In the genomic region with DNA sequence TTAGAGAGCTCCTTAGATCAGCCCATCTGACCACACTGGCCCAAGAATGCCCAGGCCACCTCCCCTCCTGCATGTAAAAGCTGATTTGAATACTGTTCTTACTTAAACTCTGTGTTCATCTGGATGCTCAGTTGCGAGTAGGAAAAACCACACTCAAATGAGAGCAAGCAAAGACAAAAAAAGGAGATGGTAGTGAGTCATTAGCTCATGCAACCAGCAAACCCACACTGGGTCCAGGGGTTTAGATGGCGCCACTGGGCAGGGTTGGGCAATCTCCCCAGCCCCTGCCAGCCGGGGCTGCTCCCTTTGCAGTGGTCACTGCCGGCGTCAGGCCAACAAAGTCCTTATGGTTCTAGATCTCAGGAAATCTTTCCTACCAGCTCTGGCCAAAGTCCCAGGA, we compare ENCODE assay signal across 20 cellular contexts. TPM values are rescaled to one million over a fixed set of nuclear protein-coding genes. Genes with fewer than 3 reads are reported as not detected.
DNase-seq lines count a peak whose midpoint lies in the region; ATAC-seq and TF ChIP-seq lines count a peak whose summit lies in the region.
"Had no signal": no experiment of that assay in that cellular context is flagged by ENCODE, and none has a peak within 500 bp of the region (broad histone marks: within the 10 kb centered on the region; RNA-seq: fewer than 3 reads in every experiment).

No MANE protein-coding gene starts in this region.

- peaks cover 0 to 14% (median 11%) of the 10 kb centered on the region in 11 donors for H3K9me3 Mint-ChIP-seq in naive thymus-derived CD4-positive, alpha-beta T cell

- TF ChIP-seq EP300 in gastroesophageal sphincter (IDR thresholded peaks at IDR 0.05) (no peak), stomach (IDR thresholded peaks at IDR 0.05) (no peak)

- H3K27ac ChIP-seq in gastroesophageal sphincter (peak overlapping the region; percentile 82 to 90 (median 88)), stomach (peak overlapping the region in 4 of 5 donors; percentile 77 to 84 (median 80))
- no peak overlapping the region for H3K27ac ChIP-seq in naive thymus-derived CD4-positive, alpha-beta T cell (ENCODE audit: low read depth, low read length)
- H3K27ac ChIP-seq: BLaER1, SK-N-MC, upper lobe of right lung, WERI-Rb-1 had no signal

- H3K4me3 ChIP-seq in gastroesophageal sphincter: no peak overlapping the region
- no peak overlapping the region for H3K4me3 ChIP-seq in stomach
- no peak overlapping the region for H3K4me3 ChIP-seq in naive thymus-derived CD4-positive, alpha-beta T cell (ENCODE audit: low read length)
- H3K4me3 ChIP-seq: BLaER1, SK-N-MC, upper lobe of right lung had no signal

- TF ChIP-seq POLR2A in gastroesophageal sphincter (IDR thresholded peaks at IDR 0.05) (no peak), stomach (IDR thresholded peaks at IDR 0.05) (no peak)

- no peak overlapping the region for H3K4me3 Mint-ChIP-seq in naive thymus-derived CD4-positive, alpha-beta T cell
- H3K4me3 Mint-ChIP-seq: nephron had no signal

- 50% methylated on average over 2 of the region's 5 CpGs; no CpG with 5 or more reads in 1 of the 2 donors for WGBS in gastroesophageal sphincter (ENCODE audit: low coverage in 1 of 2), 2 donors
- WGBS in stomach, 5 donors: 66 to 88% (median 75%) methylated on average over 5 of the region's 5 CpGs

- peaks cover 27 to 94% (median 58%) of the 10 kb centered on the region in 3 donors for H3K4me1 ChIP-seq in gastroesophageal sphincter
- peaks cover 23 to 88% (median 63%) of the 10 kb centered on the region in 4 donors for H3K4me1 ChIP-seq in stomach
- no peaks in the 10 kb centered on the region for H3K4me1 ChIP-seq in naive thymus-derived CD4-positive, alpha-beta T cell (ENCODE audit: control insufficient read depth in 2 of 2, insufficient read depth in 2 of 2, low read length in 2 of 2)

- peaks cover 3 to 11% (median 7%) of the 10 kb centered on the region in 5 donors for H3K36me3 Mint-ChIP-seq in naive thymus-derived CD4-positive, alpha-beta T cell

- intact Hi-C loops in stomach (cut with DNase I; ENCODE audit: low total_unique reads): no loop called here
- intact Hi-C loops in naive thymus-derived CD4-positive, alpha-beta T cell (cut with micrococcal nuclease): no loop called here

- H3K27me3 Mint-ChIP-seq in naive thymus-derived CD4-positive, alpha-beta T cell: peaks cover 0 to 3% (median 0%) of the 10 kb centered on the region in 5 donors

- H3K4me1 Mint-ChIP-seq in naive thymus-derived CD4-positive, alpha-beta T cell: no peaks in the 10 kb centered on the region

- peak; percentile 16 for ATAC-seq in gastroesophageal sphincter
- no peak for ATAC-seq in naive thymus-derived CD4-positive, alpha-beta T cell
- ATAC-seq: HCT116, HepG2, right cardiac atrium, upper lobe of right lung had no signal

- H3K27ac Mint-ChIP-seq in naive thymus-derived CD4-positive, alpha-beta T cell: no peak overlapping the region
- H3K27ac Mint-ChIP-seq: nephron had no signal

- POLR2A ChIA-PET in naive thymus-derived CD4-positive, alpha-beta T cell (lab: Charles Lee): no interaction called here

- TF ChIP-seq CTCF in gastroesophageal sphincter (IDR thresholded peaks at IDR 0.05) (no peak), stomach (IDR thresholded peaks at IDR 0.05) (no peak)

- H3K27me3 ChIP-seq in gastroesophageal sphincter: no peaks in the 10 kb centered on the region
- H3K27me3 ChIP-seq in stomach: no peaks in the 10 kb centered on the region
- H3K27me3 ChIP-seq in naive thymus-derived CD4-positive, alpha-beta T cell (ENCODE audit: control insufficient read depth in 2 of 2, insufficient read depth in 2 of 2, low read length in 2 of 2): no peaks in the 10 kb centered on the region
- H3K27me3 ChIP-seq: BLaER1, upper lobe of right lung had no signal

- H3K36me3 ChIP-seq in gastroesophageal sphincter: peaks cover 0 to 14% of the 10 kb centered on the region in 2 donors
- peaks cover 0 to 55% (median 31%) of the 10 kb centered on the region in 4 donors for H3K36me3 ChIP-seq in stomach
- H3K36me3 ChIP-seq in naive thymus-derived CD4-positive, alpha-beta T cell (ENCODE audit: control insufficient read depth in 2 of 3, insufficient read depth in 3 of 3, low read length in 3 of 3): no peaks in the 10 kb centered on the region
- H3K36me3 ChIP-seq: BLaER1, upper lobe of right lung, WERI-Rb-1 had no signal

- peak; percentile 32 for DNase-seq in GM03348 (ENCODE audit: low spot score)
- DNase-seq in SKM-1 (lab: John Stamatoyannopoulos, UW; ENCODE audit: unreplicated experiment): peak; percentile 75
- DNase-seq in stomach: no peak
- DNase-seq in activated naive CD4-positive, alpha-beta T cell treated with Interleukin-2 at 50 U/mL for 16 hours: no peak
- DNase-seq in naive thymus-derived CD4-positive, alpha-beta T cell: no peak
- DNase-seq in NCI-H2029 (lab: John Stamatoyannopoulos, UW): no peak
- no peak for DNase-seq in activated CD4-positive, CD25-positive, alpha-beta regulatory T cell treated with anti-CD3 and anti-CD28 coated beads, Interleukin-2, amount 50 U/mL, for 72 hours
- DNase-seq: DMS79 treated with DMSO at 0.1 percent for 48 hours; NCI-H1105 treated with DMSO at 0.1 percent for 48 hours; NCI-H446; stimulated activated CD4-positive, alpha-beta T cell treated with anti-CD3 and anti-CD28 coated beads, Interleukin-2, amount 100 ng/mL, for 48 hours; upper lobe of right lung; WERI-Rb-1 had no signal

- CTCF ChIA-PET in naive thymus-derived CD4-positive, alpha-beta T cell (lab: Charles Lee): no interaction called here

- H3K9me3 ChIP-seq in gastroesophageal sphincter: peaks cover 0 to 4% (median 0%) of the 10 kb centered on the region in 3 donors
- H3K9me3 ChIP-seq in stomach: peaks cover 0 to 7% (median 0%) of the 10 kb centered on the region in 4 donors
- peaks cover 0 to 7% (median 0%) of the 10 kb centered on the region in 3 experiments for H3K9me3 ChIP-seq in naive thymus-derived CD4-positive, alpha-beta T cell (ENCODE audit: control insufficient read depth in 2 of 3, low read length in 3 of 3)
- H3K9me3 ChIP-seq: upper lobe of right lung had no signal

RNA-seq across cellular contexts. Expression of a gene that starts 32.7 kb away (rescaled TPM):
- total RNA-seq in gastroesophageal sphincter (10 to 100 TPM; 51.9 to 66.7 (median 58.1) TPM), stomach (100 to 1,000 TPM in 1 of 5 donors, 10 to 100 TPM in 4; 23.5 to 153 (median 97.4) TPM)
- polyA plus RNA-seq in stomach: 10 to 100 TPM; 35.4 to 67.8 (median 55.8) TPM
- total RNA-seq in naive thymus-derived CD4-positive, alpha-beta T cell: 1 to 10 TPM; 1.2 to 7.2 (median 1.9) TPM
- 1 to 10 TPM; 2.1 to 3.5 TPM for polyA plus RNA-seq in naive thymus-derived CD4-positive, alpha-beta T cell

Comparison
In these comparisons a context has a peak if more than half of its experiments do, and no peak if none do; other contexts are left out.
1. DNase-seq: peak in GM03348 (single experiment) and SKM-1 (single experiment); none in stomach (single experiment), activated naive CD4-positive, alpha-beta T cell treated with Interleukin-2 at 50 U/mL for 16 hours (single experiment), naive thymus-derived CD4-positive, alpha-beta T cell (0 of 9), NCI-H2029 (single experiment) and activated CD4-positive, CD25-positive, alpha-beta regulatory T cell treated with anti-CD3 and anti-CD28 coated beads, Interleukin-2, amount 50 U/mL, for 72 hours (single experiment).